In the genomic region with DNA sequence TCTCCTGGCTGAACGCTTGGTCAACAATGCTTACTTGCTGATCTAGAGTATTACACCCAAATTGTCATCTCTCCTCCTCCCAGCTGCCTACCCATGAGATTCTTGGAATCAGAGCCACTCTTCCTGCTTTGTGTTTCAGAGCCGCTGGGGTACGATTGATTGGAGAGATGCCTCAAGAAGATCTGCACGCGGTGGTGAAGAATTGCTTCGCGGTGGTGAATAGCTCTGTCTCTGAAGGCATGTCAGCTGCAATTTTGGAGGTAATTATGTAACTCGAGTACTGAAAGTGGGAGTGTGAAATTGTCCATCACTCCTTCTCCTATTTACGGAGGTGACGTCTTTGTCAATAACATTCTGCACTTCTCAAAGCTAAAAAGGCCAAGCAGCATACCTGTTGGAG, we compare ENCODE assay signal across 29 cellular contexts.
DNase-seq lines count a peak whose midpoint lies in the region; ATAC-seq and TF ChIP-seq lines count a peak whose summit lies in the region.
"Had no signal": no experiment of that assay in that cellular context is flagged by ENCODE, and none has a peak within 500 bp of the region (broad histone marks: within the 10 kb centered on the region; RNA-seq: fewer than 3 reads in every experiment).

No MANE protein-coding gene starts in this region.

- TF ChIP-seq CTCF in CD4-positive, alpha-beta T cell (IDR thresholded peaks at IDR 0.05) = no peak
- TF ChIP-seq CTCF in endodermal cell (conservative IDR thresholded peaks at IDR 0.05) (no peak), tibial artery (IDR thresholded peaks at IDR 0.05) (no peak)

- no peaks in the 10 kb centered on the region for H3K27me3 ChIP-seq in CD4-positive, alpha-beta T cell (ENCODE audit: control insufficient read depth, insufficient read depth, low read length)
- no peaks in the 10 kb centered on the region for H3K27me3 ChIP-seq in endodermal cell (ENCODE audit: control insufficient read depth, insufficient read depth, low read length, poor library complexity, severe bottlenecking)
- peaks cover 0 to 2% of the 10 kb centered on the region in 2 donors for H3K27me3 ChIP-seq in tibial artery
- H3K27me3 ChIP-seq: SJSA1 had no signal

- ATAC-seq in CD4-positive, alpha-beta T cell (ENCODE audit: poor library complexity) = no peak
- ATAC-seq in HG03045 (IDR thresholded peaks at IDR 0.05; ENCODE audit: unreplicated experiment) = no peak
- ATAC-seq: A549 had no signal

- H3K27ac Mint-ChIP-seq in CD4-positive, alpha-beta T cell = peak overlapping the region; percentile 43
- no peak overlapping the region for H3K27ac Mint-ChIP-seq in endodermal cell
- H3K27ac Mint-ChIP-seq: CD8-positive, alpha-beta memory T cell; HFFc6; IgD-negative memory B cell had no signal

- H3K4me1 ChIP-seq in endodermal cell (ENCODE audit: control insufficient read depth, insufficient read depth, low read length) (peaks cover 9% of the 10 kb centered on the region), tibial artery (no peaks in the 10 kb centered on the region)
- H3K4me1 ChIP-seq: A549, HAP-1, SJSA1 had no signal

- H3K27ac ChIP-seq in CD4-positive, alpha-beta T cell (ENCODE audit: low read depth, low read length) = no peak overlapping the region
- H3K27ac ChIP-seq in endodermal cell (ENCODE audit: low read depth, low read length) = no peak overlapping the region
- H3K27ac ChIP-seq in tibial artery = no peak overlapping the region
- H3K27ac ChIP-seq: A549, C4-2B, HL-60, KMS-11, SJSA1 had no signal

- H3K36me3 Mint-ChIP-seq in CD4-positive, alpha-beta T cell (ENCODE audit: low read depth) = no peaks in the 10 kb centered on the region
- peaks cover 36% of the 10 kb centered on the region for H3K36me3 Mint-ChIP-seq in endodermal cell (ENCODE audit: low read depth)
- H3K36me3 Mint-ChIP-seq: CD8-positive, alpha-beta memory T cell had no signal

- CTCF ChIA-PET in CD4-positive, alpha-beta T cell (lab: Charles Lee) = no interaction called here

- peaks cover 37% of the 10 kb centered on the region for H3K4me1 Mint-ChIP-seq in CD4-positive, alpha-beta T cell (ENCODE audit: low read depth)
- peaks cover 15% of the 10 kb centered on the region for H3K4me1 Mint-ChIP-seq in endodermal cell
- H3K4me1 Mint-ChIP-seq: CD8-positive, alpha-beta memory T cell; IgD-negative memory B cell had no signal

- peaks cover 19% of the 10 kb centered on the region for H3K36me3 ChIP-seq in endodermal cell (ENCODE audit: control insufficient read depth, insufficient read depth, low read length)
- H3K36me3 ChIP-seq in tibial artery = no peaks in the 10 kb centered on the region
- H3K36me3 ChIP-seq: HAP-1, SJSA1 had no signal

- no peaks in the 10 kb centered on the region for H3K27me3 Mint-ChIP-seq in CD4-positive, alpha-beta T cell
- H3K27me3 Mint-ChIP-seq in endodermal cell (ENCODE audit: insufficient read depth) = no peaks in the 10 kb centered on the region

- no peak overlapping the region for H3K9ac ChIP-seq in endodermal cell (ENCODE audit: extremely low read depth, low read length, poor library complexity, severe bottlenecking)
- H3K9ac ChIP-seq: KMS-11 had no signal

- H3K4me3 ChIP-seq in endodermal cell (ENCODE audit: low read length) (no peak overlapping the region), tibial artery (no peak overlapping the region)
- H3K4me3 ChIP-seq: A549, HAP-1, SJSA1 had no signal

- POLR2A ChIA-PET in CD4-positive, alpha-beta T cell (lab: Charles Lee) = no interaction called here

- peaks cover 3% of the 10 kb centered on the region for H3K9me3 Mint-ChIP-seq in CD4-positive, alpha-beta T cell
- no peaks in the 10 kb centered on the region for H3K9me3 Mint-ChIP-seq in endodermal cell
- H3K9me3 Mint-ChIP-seq: CD8-positive, alpha-beta memory T cell; IgD-negative memory B cell had no signal

- DNase-seq in NCI-H510A treated with DMSO at 0.1 percent for 48 hours (lab: John Stamatoyannopoulos, UW) (peak; percentile 28), NCI-H510A (lab: John Stamatoyannopoulos, UW) (no peak), endodermal cell (peak; percentile 31), posterior vena cava (ENCODE audit: low spot score) (peak; percentile 0), tibial artery (no peak), NCI-H1048 (lab: John Stamatoyannopoulos, UW) (no peak)
- no peak for DNase-seq in CD4-positive, alpha-beta T cell
- DNase-seq: AML-193; CD8-positive, alpha-beta memory T cell; DMS 273 treated with DMSO at 0.1 percent for 48 hours; DMS79; GF-D8; GOT3; HFFc6; NCI-H1105; NCI-H2029; NCI-H446 treated with DMSO at 0.1 percent for 48 hours; NCI-H69; Right ventricle myocardium superior; RPMI8226; T-helper 2 cell had no signal

- H3K4me3 Mint-ChIP-seq in CD4-positive, alpha-beta T cell = no peak overlapping the region
- no peak overlapping the region for H3K4me3 Mint-ChIP-seq in endodermal cell
- H3K4me3 Mint-ChIP-seq: CD8-positive, alpha-beta memory T cell; HFFc6; IgD-negative memory B cell had no signal

- intact Hi-C loops in CD4-positive, alpha-beta T cell (cut with DNase I, micrococcal nuclease) = no loop called here
- intact Hi-C loops in posterior vena cava (cut with DNase I) (loop anchor here in 1 of 2 donors (5.0 kb wide), 1 partner anchor 1715 kb away; no protein-coding TSS in a partner anchor), tibial artery (cut with DNase I; ENCODE audit: low total_unique reads) (no loop called here)

- no peaks in the 10 kb centered on the region for H3K9me3 ChIP-seq in CD4-positive, alpha-beta T cell (ENCODE audit: control insufficient read depth, low read length)
- H3K9me3 ChIP-seq in endodermal cell (ENCODE audit: control insufficient read depth, low read length) (no peaks in the 10 kb centered on the region), tibial artery (no peaks in the 10 kb centered on the region)
- H3K9me3 ChIP-seq: A549, HAP-1 had no signal

- WGBS in endodermal cell (ENCODE audit: insufficient coverage in 1 of 2, insufficient read length in 1 of 2), 2 experiments = 94% methylated on average over 6 to 10 of the region's 10 CpGs

Comparison
In these comparisons a context has a peak if more than half of its experiments do, and no peak if none do; other contexts are left out.
1. DNase-seq: peak in NCI-H510A treated with DMSO at 0.1 percent for 48 hours (single experiment), endodermal cell (single experiment) and posterior vena cava (single experiment); none in NCI-H510A (single experiment), CD4-positive, alpha-beta T cell (0 of 10), tibial artery (0 of 2) and NCI-H1048 (single experiment).